29 cellular contexts compared by ENCODE assay signal in the genomic region with DNA sequence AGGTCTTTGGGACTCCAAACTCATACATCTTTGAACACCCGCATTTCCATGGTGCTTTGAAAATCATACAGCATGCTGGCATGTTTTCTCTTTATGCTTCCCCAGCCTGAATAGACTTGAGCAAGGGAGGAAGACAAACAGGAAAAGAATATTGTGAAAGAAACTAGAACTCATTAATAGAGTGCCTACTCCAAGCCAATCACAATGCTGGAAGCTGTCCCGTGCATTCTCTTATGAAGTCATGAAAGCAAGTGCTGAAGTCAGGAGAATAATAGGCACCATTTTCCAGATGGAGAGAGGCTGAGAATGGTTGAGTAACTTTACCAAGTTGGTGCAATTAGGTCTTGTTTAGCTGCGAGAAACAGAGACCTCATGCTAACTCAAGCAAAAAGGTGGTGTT.
"Had no signal": no experiment of that assay in that cellular context is flagged by ENCODE, and none has a peak within 500 bp of the region (broad histone marks: within the 10 kb centered on the region; RNA-seq: fewer than 3 reads in every experiment).

No MANE protein-coding gene starts in this region.

- ATAC-seq: activated CD4-positive, alpha-beta T cell treated with anti-CD3 and anti-CD28 coated beads for 36 hours; activated CD8-positive, alpha-beta memory T cell treated with anti-CD3 and anti-CD28 coated beads, Interleukin-2, amount 10 ng/mL, durations not matched to agents 7 days and 5 days; activated CD8-positive, alpha-beta T cell treated with anti-CD3 and anti-CD28 coated beads, Interleukin-2, amount 10 ng/mL, durations not matched to agents 7 days and 5 days; activated naive CD8-positive, alpha-beta T cell treated with anti-CD3 and anti-CD28 coated beads, Interleukin-2, amount 50 U/mL, for 24 hours; body of pancreas; esophagus mucosa; foreskin keratinocyte; gastrocnemius medialis had no signal

- H3K27me3 ChIP-seq: adrenal gland, body of pancreas, cardiac muscle cell, foreskin keratinocyte, gastrocnemius medialis had no signal

- H3K36me3 ChIP-seq: adrenal gland, cardiac muscle cell, gastrocnemius medialis had no signal

- H3K4me3 ChIP-seq: adrenal gland, body of pancreas, cardiac muscle cell, coronary artery, dorsolateral prefrontal cortex, gastrocnemius medialis had no signal

- H3K4me1 ChIP-seq: adrenal gland, body of pancreas, foreskin keratinocyte, gastrocnemius medialis had no signal

- H3K27ac ChIP-seq: adrenal gland, body of pancreas, cardiac muscle cell, coronary artery, dorsolateral prefrontal cortex, foreskin keratinocyte, gastrocnemius medialis had no signal

- DNase-seq: activated CD4-positive, alpha-beta memory T cell treated with anti-CD3 and anti-CD28 coated beads for 36 hours; activated CD4-positive, alpha-beta T cell treated with anti-CD3 and anti-CD28 coated beads for 36 hours; activated CD4-positive, alpha-beta T cell treated with anti-CD3 and anti-CD28 coated beads, Interleukin-2, amount 10 ng/mL, durations not matched to agents 24 days and 14 days; activated CD4-positive, CD25-positive, alpha-beta regulatory T cell; activated CD4-positive, CD25-positive, alpha-beta regulatory T cell treated with anti-CD3 and anti-CD28 coated beads, Interleukin-2, amount 50 U/mL, for 72 hours; activated CD8-positive, alpha-beta memory T cell treated with anti-CD3 and anti-CD28 coated beads, Interleukin-2, amount 10 ng/mL, durations not matched to agents 7 days and 5 days; activated CD8-positive, alpha-beta memory T cell treated with anti-CD3 and anti-CD28 coated beads, Interleukin-2, amount 50 U/mL, for 4 hours; activated CD8-positive, alpha-beta T cell treated with anti-CD3 and anti-CD28 coated beads, Interleukin-2, amount 10 ng/mL, durations not matched to agents 7 days and 5 days; activated effector memory CD4-positive, alpha-beta T cell treated with anti-CD3 and anti-CD28 coated beads, Interleukin-2, amount 50 U/mL, for 16 hours; activated naive CD4-positive, alpha-beta T cell treated with anti-CD3 and anti-CD28 coated beads for 36 hours; activated naive CD8-positive, alpha-beta T cell treated with anti-CD3 and anti-CD28 coated beads for 36 hours; activated naive CD8-positive, alpha-beta T cell treated with anti-CD3 and anti-CD28 coated beads, Interleukin-2, amount 50 U/mL, for 24 hours; activated T-cell treated with anti-CD3 and anti-CD28 coated beads, Interleukin-2, amount 50 U/mL, for 1 hour; activated T-cell treated with anti-CD3 and anti-CD28 coated beads, Interleukin-2, amount 50 U/mL, for 48 hours; adrenal gland; amygdala; aorta; body of pancreas; central memory CD4-positive, alpha-beta T cell; dorsolateral prefrontal cortex; effector memory CD4-positive, alpha-beta T cell; endodermal cell; foreskin keratinocyte; gastrocnemius medialis; glutamatergic neuron; T-helper 2 cell had no signal

- H3K9me3 ChIP-seq: adrenal gland, body of pancreas, gastrocnemius medialis had no signal
